Comparison of ENCODE assay signal across 8 cellular contexts in genomic region chr19:28878862-28879566, GRCh38.
DNase-seq lines count a peak whose midpoint lies in the region; ATAC-seq, FAIRE-seq and TF ChIP-seq lines count a peak whose summit lies in the region.

No MANE protein-coding gene starts in this region.

- peak; percentile 58 to 82 (median 71) for TF ChIP-seq CTCF in heart right ventricle (IDR thresholded peaks at IDR 0.05)

- H3K36me3 ChIP-seq in MG63 (no peaks in the 10 kb centered on the region), heart right ventricle (no peaks in the 10 kb centered on the region)

- H3K9me3 Mint-ChIP-seq in activated naive CD4-positive, alpha-beta T cell treated with anti-CD3 and anti-CD28 coated beads, Interleukin-2, amount 50 U/mL, for 72 hours: no peaks in the 10 kb centered on the region

- peak; percentile 80 for FAIRE-seq in G401.6 (lab: Jason Lieb, UNC)

- H3K27ac Mint-ChIP-seq in activated naive CD4-positive, alpha-beta T cell treated with anti-CD3 and anti-CD28 coated beads, Interleukin-2, amount 50 U/mL, for 72 hours: no peak overlapping the region

- DNase-seq in MG63: peak; percentile 35
- DNase-seq in SK-MEL-5 (ENCODE audit: low read depth, low spot score): peak; percentile 71
- DNase-seq in activated naive CD4-positive, alpha-beta T cell treated with anti-CD3 and anti-CD28 coated beads, Interleukin-2, amount 50 U/mL, for 72 hours (ENCODE audit: low spot score in 2 of 2): peak in 1 of 2 donors; percentile 56
- peak; percentile 61 to 64 for DNase-seq in heart right ventricle
- DNase-seq in putamen (ENCODE audit: low spot score): peak; percentile 74
- no peak for DNase-seq in GOT3 (lab: John Stamatoyannopoulos, UW)

- peaks cover 0 to 20% (median 6%) of the 10 kb centered on the region in 9 donors for H3K4me1 ChIP-seq in heart right ventricle

- H3K27me3 ChIP-seq in MG63 (peaks cover 11% of the 10 kb centered on the region), heart right ventricle (peaks cover 0 to 4% (median 0%) of the 10 kb centered on the region in 7 donors)

- in situ Hi-C loops in SK-MEL-5 (cut with HindIII; ENCODE audit: low pct_unique_long_range_greater_than_20kb, low sequenced_read_pairs): no loop called here

- 24 to 28% methylated on average over 11 of the region's 11 CpGs for WGBS in heart right ventricle, 2 donors

- H3K9me3 ChIP-seq in MG63 (no peaks in the 10 kb centered on the region), heart right ventricle (no peaks in the 10 kb centered on the region)

- no peak overlapping the region for H3K27ac ChIP-seq in heart right ventricle

- H3K4me3 ChIP-seq in MG63 (no peak overlapping the region), heart right ventricle (no peak overlapping the region)

- ATAC-seq in activated naive CD4-positive, alpha-beta T cell treated with anti-CD3 and anti-CD28 coated beads, Interleukin-2, amount 50 U/mL, for 72 hours: peak; percentile 49 to 64
- ATAC-seq in heart right ventricle: peak in 5 of 8 donors; percentile 15 to 38 (median 29)
- ATAC-seq in HG02884 (IDR thresholded peaks at IDR 0.05; ENCODE audit: unreplicated experiment): no peak

- intact Hi-C loops in heart right ventricle (cut with DNase I): loop anchor here (1.0 to 10.0 kb wide), 9 partner anchors 142 to 907 kb away; no protein-coding TSS in a partner anchor

- H3K36me3 Mint-ChIP-seq in activated naive CD4-positive, alpha-beta T cell treated with anti-CD3 and anti-CD28 coated beads, Interleukin-2, amount 50 U/mL, for 72 hours: no peaks in the 10 kb centered on the region
